Comparison of ENCODE assay signal across 18 cellular contexts in the genomic region with DNA sequence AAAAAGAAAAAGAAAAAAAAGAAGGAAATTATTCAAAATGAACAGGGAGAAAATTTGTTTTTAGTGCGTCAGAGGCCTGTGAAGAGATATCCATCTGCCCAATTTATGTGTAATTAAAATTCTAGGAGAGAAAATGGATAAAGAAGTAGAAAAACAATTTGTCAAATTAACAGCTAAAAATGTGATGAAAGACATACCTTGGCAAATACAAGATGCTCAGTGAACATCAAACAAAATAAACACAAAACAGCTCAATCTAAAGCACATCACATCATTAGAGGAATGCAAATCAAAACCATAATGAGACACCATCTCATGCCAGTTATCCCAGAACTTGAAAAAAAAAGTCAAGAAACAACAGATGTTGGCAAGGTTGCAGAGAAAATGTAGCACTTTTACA.
"Had no signal": no experiment of that assay in that cellular context is flagged by ENCODE, and none has a peak within 500 bp of the region (broad histone marks: within the 10 kb centered on the region; RNA-seq: fewer than 3 reads in every experiment).

No MANE protein-coding gene starts in this region.

- H3K36me3 ChIP-seq: neural progenitor cell, neutrophil, ovary, pancreas, prostate gland, right atrium auricular region, right lobe of liver, sigmoid colon, spleen had no signal

- H3K4me1 ChIP-seq: neural progenitor cell, pancreas, parathyroid adenoma, prostate gland, psoas muscle, right atrium auricular region, right lobe of liver, sigmoid colon, spleen had no signal

- ATAC-seq: naive thymus-derived CD8-positive, alpha-beta T cell; natural killer cell; natural killer cell treated with Interleukin-12 subunit alpha and Interleukin-12 subunit beta and Interleukin-15 and Interleukin-18, amount 100 ng/mL, for 72 hours; pancreas; psoas muscle; right cardiac atrium; right lobe of liver; sciatic nerve had no signal

- H3K9me3 ChIP-seq: neutrophil, ovary, pancreas, prostate gland, right lobe of liver, sigmoid colon had no signal

- H3K27ac ChIP-seq: neural progenitor cell, neutrophil, ovary, pancreas, parathyroid adenoma, prostate gland, psoas muscle, right atrium auricular region, right lobe of liver, sigmoid colon, skin epidermis, spleen had no signal

- H3K4me3 ChIP-seq: neural progenitor cell, ovary, pancreas, prostate gland, psoas muscle, right atrium auricular region, right lobe of liver, sigmoid colon, skin epidermis, smooth muscle cell, spleen had no signal
